1 cellular context compared by ENCODE assay signal in the genomic region with DNA sequence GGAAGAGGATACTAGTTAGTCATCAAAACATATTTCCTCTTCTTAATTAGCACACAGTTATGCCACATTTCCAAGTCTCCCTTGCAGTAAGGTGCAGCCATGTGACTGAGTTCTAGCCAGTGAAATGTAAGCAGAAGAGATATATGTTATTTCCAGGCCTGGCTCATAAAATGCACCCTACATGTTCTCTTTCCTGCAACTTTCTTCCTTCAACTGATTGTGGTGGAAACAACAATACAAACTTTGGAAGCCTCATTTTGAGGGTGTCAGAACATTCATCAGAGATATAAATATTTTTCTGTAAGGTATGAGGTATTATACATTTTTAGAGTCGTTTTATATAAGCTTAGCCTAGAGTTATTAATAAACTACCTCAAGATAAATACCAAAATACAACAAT.
TF ChIP-seq lines count a peak whose summit lies in the region.

No MANE protein-coding gene starts in this region.

TF ChIP-seq in HCT116, 20 proteins besides CTCF, POLR2A, EP300 and RAD21 (continued from another document):
- TF ChIP-seq ZNF274 (IDR thresholded peaks at IDR 0.05; ENCODE audit: low read depth, low read length): no peak
- no peak for TF ChIP-seq SRF (IDR thresholded peaks at IDR 0.05; ENCODE audit: low read depth)
- TF ChIP-seq TCF7L2 (IDR thresholded peaks at IDR 0.05; ENCODE audit: borderline replicate concordance, extremely low read depth, insufficient read depth, insufficient read length): no peak
- no peak for TF ChIP-seq CBX3 (IDR thresholded peaks at IDR 0.05; ENCODE audit: low read depth)
- TF ChIP-seq EZH2phosphoT487 (IDR thresholded peaks at IDR 0.05; ENCODE audit: borderline replicate concordance): no peak
- TF ChIP-seq, protein P1, sequence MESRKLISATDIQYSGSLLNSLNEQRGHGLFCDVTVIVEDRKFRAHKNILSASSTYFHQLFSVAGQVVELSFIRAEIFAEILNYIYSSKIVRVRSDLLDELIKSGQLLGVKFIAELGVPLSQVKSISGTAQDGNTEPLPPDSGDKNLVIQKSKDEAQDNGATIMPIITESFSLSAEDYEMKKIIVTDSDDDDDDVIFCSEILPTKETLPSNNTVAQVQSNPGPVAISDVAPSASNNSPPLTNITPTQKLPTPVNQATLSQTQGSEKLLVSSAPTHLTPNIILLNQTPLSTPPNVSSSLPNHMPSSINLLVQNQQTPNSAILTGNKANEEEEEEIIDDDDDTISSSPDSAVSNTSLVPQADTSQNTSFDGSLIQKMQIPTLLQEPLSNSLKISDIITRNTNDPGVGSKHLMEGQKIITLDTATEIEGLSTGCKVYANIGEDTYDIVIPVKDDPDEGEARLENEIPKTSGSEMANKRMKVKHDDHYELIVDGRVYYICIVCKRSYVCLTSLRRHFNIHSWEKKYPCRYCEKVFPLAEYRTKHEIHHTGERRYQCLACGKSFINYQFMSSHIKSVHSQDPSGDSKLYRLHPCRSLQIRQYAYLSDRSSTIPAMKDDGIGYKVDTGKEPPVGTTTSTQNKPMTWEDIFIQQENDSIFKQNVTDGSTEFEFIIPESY (IDR thresholded peaks at IDR 0.05; ENCODE audit: extremely low read depth, insufficient replicate concordance, low read length): no peak
- TF ChIP-seq, protein P2, sequence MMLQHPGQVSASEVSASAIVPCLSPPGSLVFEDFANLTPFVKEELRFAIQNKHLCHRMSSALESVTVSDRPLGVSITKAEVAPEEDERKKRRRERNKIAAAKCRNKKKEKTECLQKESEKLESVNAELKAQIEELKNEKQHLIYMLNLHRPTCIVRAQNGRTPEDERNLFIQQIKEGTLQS (IDR thresholded peaks at IDR 0.05): no peak
- TF ChIP-seq, protein P3, sequence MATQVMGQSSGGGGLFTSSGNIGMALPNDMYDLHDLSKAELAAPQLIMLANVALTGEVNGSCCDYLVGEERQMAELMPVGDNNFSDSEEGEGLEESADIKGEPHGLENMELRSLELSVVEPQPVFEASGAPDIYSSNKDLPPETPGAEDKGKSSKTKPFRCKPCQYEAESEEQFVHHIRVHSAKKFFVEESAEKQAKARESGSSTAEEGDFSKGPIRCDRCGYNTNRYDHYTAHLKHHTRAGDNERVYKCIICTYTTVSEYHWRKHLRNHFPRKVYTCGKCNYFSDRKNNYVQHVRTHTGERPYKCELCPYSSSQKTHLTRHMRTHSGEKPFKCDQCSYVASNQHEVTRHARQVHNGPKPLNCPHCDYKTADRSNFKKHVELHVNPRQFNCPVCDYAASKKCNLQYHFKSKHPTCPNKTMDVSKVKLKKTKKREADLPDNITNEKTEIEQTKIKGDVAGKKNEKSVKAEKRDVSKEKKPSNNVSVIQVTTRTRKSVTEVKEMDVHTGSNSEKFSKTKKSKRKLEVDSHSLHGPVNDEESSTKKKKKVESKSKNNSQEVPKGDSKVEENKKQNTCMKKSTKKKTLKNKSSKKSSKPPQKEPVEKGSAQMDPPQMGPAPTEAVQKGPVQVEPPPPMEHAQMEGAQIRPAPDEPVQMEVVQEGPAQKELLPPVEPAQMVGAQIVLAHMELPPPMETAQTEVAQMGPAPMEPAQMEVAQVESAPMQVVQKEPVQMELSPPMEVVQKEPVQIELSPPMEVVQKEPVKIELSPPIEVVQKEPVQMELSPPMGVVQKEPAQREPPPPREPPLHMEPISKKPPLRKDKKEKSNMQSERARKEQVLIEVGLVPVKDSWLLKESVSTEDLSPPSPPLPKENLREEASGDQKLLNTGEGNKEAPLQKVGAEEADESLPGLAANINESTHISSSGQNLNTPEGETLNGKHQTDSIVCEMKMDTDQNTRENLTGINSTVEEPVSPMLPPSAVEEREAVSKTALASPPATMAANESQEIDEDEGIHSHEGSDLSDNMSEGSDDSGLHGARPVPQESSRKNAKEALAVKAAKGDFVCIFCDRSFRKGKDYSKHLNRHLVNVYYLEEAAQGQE (IDR thresholded peaks at IDR 0.05; ENCODE audit: low read depth): no peak
- TF ChIP-seq FOSL1 (IDR thresholded peaks at IDR 0.05; ENCODE audit: low read depth): no peak
- no peak for TF ChIP-seq POLR2AphosphoS5 (IDR thresholded peaks at IDR 0.05; ENCODE audit: low read depth, low read length)
- TF ChIP-seq EZH2 (IDR thresholded peaks at IDR 0.05): no peak
